Comparison of ENCODE assay signal across 28 cellular contexts in the genomic region with DNA sequence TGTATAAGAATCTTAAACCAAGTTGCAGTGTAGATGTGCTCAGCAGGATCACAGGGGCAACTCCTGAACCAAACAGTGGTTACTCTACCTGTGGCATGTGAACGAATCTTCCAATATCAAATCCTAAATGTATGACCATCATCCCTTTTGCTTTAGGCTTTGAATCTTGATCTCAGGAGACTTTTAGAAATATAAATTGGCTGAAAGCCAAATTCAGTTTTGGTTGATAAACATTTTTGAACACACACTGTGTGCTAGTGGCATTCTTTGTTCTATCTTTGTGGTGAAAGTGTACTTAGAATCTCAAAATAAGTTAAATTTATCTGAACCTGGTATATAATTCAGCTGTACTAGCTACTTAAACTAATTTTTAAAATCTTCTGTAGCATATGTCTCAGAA. TPM values are rescaled to one million over a fixed set of nuclear protein-coding genes. Genes with fewer than 3 reads are reported as not detected.
A peak's percentile ranks its signal among the peaks of the same experiment; 100 is the strongest.
DNase-seq lines count a peak whose midpoint lies in the region; ATAC-seq, FAIRE-seq and TF ChIP-seq lines count a peak whose summit lies in the region.
"Had no signal": no experiment of that assay in that cellular context is flagged by ENCODE, and none has a peak within 500 bp of the region (broad histone marks: within the 10 kb centered on the region; RNA-seq: fewer than 3 reads in every experiment).

No MANE protein-coding gene starts in this region.

- TF ChIP-seq CTCF in K562 (IDR thresholded peaks at IDR 0.05 in 2 of 3, conservative IDR thresholded peaks at IDR 0.05 in 1 of 3; ENCODE audit: insufficient read depth in 2 of 3, low read depth in 1 of 3, low read length in 3 of 3) (no peak), nephron progenitor cell (IDR thresholded peaks at IDR 0.05) (no peak)

- no peak overlapping the region for H3K4me3 ChIP-seq in K562
- H3K4me3 ChIP-seq: BLaER1 had no signal

- TF ChIP-seq RAD21 in K562 (CRISPR knock-in tag; conservative IDR thresholded peaks at IDR 0.05 in 1 of 2, IDR thresholded peaks at IDR 0.05 in 1 of 2): no peak

- in situ Hi-C loops in K562 (cut with MboI): no loop called here

- WGBS in K562 (ENCODE audit: insufficient coverage, low coverage, missing lambda C conversion rate): 0% methylated on average over 1 of the region's 1 CpG

- H3K9me3 Mint-ChIP-seq in nephron progenitor cell: peaks cover 38% of the 10 kb centered on the region
- H3K9me3 Mint-ChIP-seq: CD4-positive, CD25-positive, alpha-beta regulatory T cell had no signal

- H3K4me1 ChIP-seq in K562 (replicated peaks in 1 of 2; ENCODE audit: control insufficient read depth in 2 of 2, insufficient read depth in 2 of 2, low read length in 2 of 2): peaks cover 0 to 5% of the 10 kb centered on the region in 2 experiments; a peak in 1 of 5 replicates
- H3K4me1 ChIP-seq: BE2C, BLaER1 had no signal

- DNase-seq in GM19239 (ENCODE audit: insufficient read length, low spot score): no peak
- DNase-seq in K562 (ENCODE audit: extremely low read depth in 1 of 4, low spot score in 3 of 4): no peak
- no peak for DNase-seq in KG1 (lab: John Stamatoyannopoulos, UW)
- no peak for DNase-seq in nephron progenitor cell
- DNase-seq in iPS-NIHi7 (ENCODE audit: extremely low spot score): no peak
- DNase-seq: 8988T; ACHN; BE2C; C1 segment of cervical spinal cord; CD4-positive, alpha-beta memory T cell; CD4-positive, CD25-positive, alpha-beta regulatory T cell; CD8-positive, alpha-beta memory T cell; COR-L47; DMS 273 treated with DMSO at 0.1 percent for 48 hours; DMS153; DMS53; DMS79; DND-41; EL; GDM1 had no signal

- no peak overlapping the region for H3K9ac ChIP-seq in K562 (ENCODE audit: insufficient read depth in 1 of 2, low read depth in 2 of 2, low read length in 2 of 2)
- H3K9ac ChIP-seq: BLaER1 had no signal

- intact Hi-C loops in K562 (cut with micrococcal nuclease): no loop called here

- no peak overlapping the region for H3K27ac ChIP-seq in K562 (ENCODE audit: extremely low read depth, low read depth, low read length)
- H3K27ac ChIP-seq: BLaER1 had no signal

- no peaks in the 10 kb centered on the region for H3K79me2 ChIP-seq in K562 (ENCODE audit: control insufficient read depth, insufficient read depth, low read length)

- BruUV-seq in K562 (replicated peaks; lab: Mats Ljungman, UMichigan): no TSS peak

- no peak overlapping the region for H3K4me3 Mint-ChIP-seq in nephron progenitor cell
- H3K4me3 Mint-ChIP-seq: CD14-positive monocyte; CD4-positive, alpha-beta memory T cell; CD4-positive, CD25-positive, alpha-beta regulatory T cell; CD8-positive, alpha-beta memory T cell had no signal

- TF ChIP-seq EP300 in K562 (IDR thresholded peaks at IDR 0.05; ENCODE audit: low read length): no peak

- no peak for TF ChIP-seq POLR2A in K562 (conservative IDR thresholded peaks at IDR 0.05)

- H3K27me3 ChIP-seq in K562 (ENCODE audit: control insufficient read depth in 2 of 2, insufficient read depth in 2 of 2, low read length in 2 of 2): peaks cover 2 to 6% of the 10 kb centered on the region in 2 experiments; a peak in 4 of 5 replicates

- H3K4me2 ChIP-seq in K562 (ENCODE audit: insufficient read depth, low read length): no peak overlapping the region
- H3K4me2 ChIP-seq: BLaER1 had no signal

- H2AFZ ChIP-seq in K562 (ENCODE audit: low read depth, low read length): no peak overlapping the region

- H3K27ac Mint-ChIP-seq in nephron progenitor cell: no peak overlapping the region
- H3K27ac Mint-ChIP-seq: CD14-positive monocyte; CD4-positive, alpha-beta memory T cell; CD4-positive, CD25-positive, alpha-beta regulatory T cell; CD8-positive, alpha-beta memory T cell had no signal

- no peak for ATAC-seq in K562

- peaks cover 24% of the 10 kb centered on the region for H3K4me1 Mint-ChIP-seq in nephron progenitor cell
- H3K4me1 Mint-ChIP-seq: CD14-positive monocyte; CD4-positive, CD25-positive, alpha-beta regulatory T cell had no signal

- FAIRE-seq in GM19239 (lab: Jason Lieb, UNC) (peak; percentile 58), K562 (lab: Jason Lieb, UNC) (no peak)
- FAIRE-seq: A204.1, GM12891, GM18507 had no signal

- H3K9me3 ChIP-seq in K562 (replicated peaks; ENCODE audit: control insufficient read depth, insufficient read depth, low read depth, low read length): no peaks in the 10 kb centered on the region
- H3K9me3 ChIP-seq: BE2C had no signal

- H3K36me3 Mint-ChIP-seq in nephron progenitor cell (ENCODE audit: low read depth): no peaks in the 10 kb centered on the region
- H3K36me3 Mint-ChIP-seq: CD14-positive monocyte; CD4-positive, alpha-beta memory T cell; CD4-positive, CD25-positive, alpha-beta regulatory T cell; CD8-positive, alpha-beta memory T cell had no signal

- H4K20me1 ChIP-seq in K562 (replicated peaks; ENCODE audit: control insufficient read depth, insufficient read depth, low read length): no peaks in the 10 kb centered on the region
- H4K20me1 ChIP-seq: BLaER1 had no signal

- CTCF ChIA-PET in K562 (lab: Yijun Ruan, JAX; ENCODE audit: low intra/inter-chr PET ratio): no interaction called here

- H3K9me1 ChIP-seq in K562 (ENCODE audit: control insufficient read depth, insufficient read depth, low read length): no peaks in the 10 kb centered on the region

- POLR2A ChIA-PET in K562 (lab: Yijun Ruan, JAX): interaction anchor here (1.4 kb wide), 1 partner anchor 8 kb away, joined by 3 read pairs; no protein-coding TSS in a partner anchor

- peaks cover 46% of the 10 kb centered on the region for H3K27me3 Mint-ChIP-seq in nephron progenitor cell (ENCODE audit: low read depth, poor library complexity)

- no peaks in the 10 kb centered on the region for H3K36me3 ChIP-seq in K562 (ENCODE audit: control insufficient read depth, insufficient read depth, low read length)
- H3K36me3 ChIP-seq: BE2C, BLaER1 had no signal

TF ChIP-seq in K562, 482 proteins besides CTCF, POLR2A, EP300 and RAD21:
- no peak for TF ChIP-seq ADNP (tag; IDR thresholded peaks at IDR 0.05)
- TF ChIP-seq ZKSCAN3 (CRISPR knock-in tag; IDR thresholded peaks at IDR 0.05): no peak
- no peak for TF ChIP-seq POLR2B (IDR thresholded peaks at IDR 0.05; ENCODE audit: low read depth, partially characterized antibody)
- TF ChIP-seq NFIC (IDR thresholded peaks at IDR 0.05): peak; percentile 60
- TF ChIP-seq NFIX (CRISPR knock-in tag; IDR thresholded peaks at IDR 0.05; ENCODE audit: low read depth): peak; percentile 57
- TF ChIP-seq, protein P1, sequence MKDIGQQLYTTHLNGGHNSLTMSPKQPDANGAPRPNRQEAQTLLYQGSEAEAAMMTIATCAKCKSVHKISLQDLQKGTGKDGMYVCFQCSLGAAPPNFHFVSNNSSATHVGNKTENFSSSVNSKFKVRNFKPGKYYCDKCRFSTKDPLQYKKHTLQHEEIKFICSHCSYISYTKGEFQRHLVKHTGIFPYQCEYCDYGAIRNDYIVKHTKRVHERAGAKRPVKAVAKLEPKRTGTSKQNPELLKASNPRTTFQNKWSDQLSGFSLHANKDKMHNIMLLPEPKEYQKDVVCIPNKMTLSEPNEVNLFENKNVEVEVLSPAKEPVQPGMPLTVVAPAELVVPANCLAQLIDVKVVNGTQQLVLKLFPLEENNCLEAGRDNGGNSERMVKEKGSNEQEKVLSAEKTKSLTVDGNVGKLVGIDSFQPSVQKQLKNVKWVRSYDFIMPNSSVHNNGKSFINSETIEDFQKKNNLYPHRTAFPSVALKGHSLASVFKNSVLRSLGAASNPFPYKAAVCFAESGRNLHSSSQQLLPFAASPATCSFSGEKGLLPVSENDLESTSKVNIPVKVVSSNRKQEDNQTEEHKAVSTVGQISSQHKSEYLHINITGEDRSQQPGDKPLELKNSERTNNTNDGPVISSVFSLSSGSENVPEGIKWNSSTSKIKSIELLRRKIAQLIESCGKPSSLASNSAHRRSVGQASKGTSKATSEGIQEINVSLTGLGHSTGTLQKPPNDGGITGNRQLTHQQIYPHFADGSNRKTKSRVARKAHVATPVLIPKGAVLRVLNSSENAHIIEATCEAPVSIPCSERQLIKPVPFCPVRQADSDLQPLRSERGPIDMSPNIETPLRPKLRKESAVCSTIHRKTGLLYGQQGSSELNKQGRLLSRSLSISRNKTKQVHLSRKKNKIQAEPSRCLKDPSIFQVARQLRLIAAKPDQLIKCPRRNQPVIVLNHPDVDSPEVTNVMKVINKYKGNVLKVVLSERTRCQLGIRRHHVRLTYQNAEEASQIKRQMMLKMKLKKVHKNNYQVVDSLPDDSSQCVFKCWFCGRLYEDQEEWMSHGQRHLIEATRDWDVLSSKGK (CRISPR knock-in tag; IDR thresholded peaks at IDR 0.05): no peak

RNA-seq across cellular contexts. Expression of a gene that starts 4.6 kb away (rescaled TPM):
- total RNA-seq in K562 (2011; cell fraction: chromatin; rRNA removed; ENCODE audit: low replicate concordance): 62.5 and 75.9 TPM in 2 replicates
- 33.7 and 49.0 TPM in 2 replicates for total RNA-seq in K562 (2011; cell fraction: nucleolus; rRNA removed)
- 55.8 and 58.5 TPM in 2 replicates for total RNA-seq in K562 (2011; cell fraction: nucleoplasm; rRNA removed)
- total RNA-seq in K562 (2014; rRNA removed) (44.6 and 45.2 TPM in 2 replicates), K562 (2014; rRNA removed; fragmentation: Illumina TruSeq; extraction: Trizol) (41.8 and 50.0 TPM in 2 replicates), K562 (2015; rRNA removed; fragmentation: Illumina TruSeq; extraction: Trizol) (25.6 and 27.0 TPM in 2 replicates), K562 (2021) (46.9 and 55.0 TPM in 2 replicates)
- polyA plus RNA-seq in K562 (2011; rRNA removed) (63.6 and 73.4 TPM in 2 replicates), K562 (2014; fragmentation: Illumina TruSeq; extraction: Trizol) (52.5 and 55.8 TPM in 2 replicates), K562 (2014; fragmentation: Nextera tagmentation; extraction: Ambion mirVana) (10 to 100 TPM; 12.5 to 13.8 TPM), K562 (2014; rRNA removed) (36.5 and 36.9 TPM in 2 replicates)
- 41.9 and 51.5 TPM in 2 replicates for polyA plus RNA-seq in K562 (2011; cell fraction: cytosol; rRNA removed)
- polyA plus RNA-seq in K562 (2011; cell fraction: nucleus; rRNA removed): 106 and 115 TPM in 2 replicates
- polyA plus RNA-seq in K562 (2012): 33.3 and 34.8 TPM in 2 replicates
- polyA minus RNA-seq in K562 (2011; rRNA and poly(A)+ RNA removed): 80.1 and 92.1 TPM in 2 replicates
- 42.3 and 44.6 TPM in 2 replicates for polyA minus RNA-seq in K562 (2011; cell fraction: cytosol; rRNA and poly(A)+ RNA removed)
- 59.1 and 77.2 TPM in 2 replicates for polyA minus RNA-seq in K562 (2011; cell fraction: nucleus; rRNA and poly(A)+ RNA removed)
- total RNA-seq: A673; CD4-positive, alpha-beta memory T cell; CD8-positive, alpha-beta memory T cell; Daoy; G401 had no signal
- polyA plus RNA-seq: CD4-positive, alpha-beta memory T cell; CD4-positive, CD25-positive, alpha-beta regulatory T cell; CD8-positive, alpha-beta memory T cell had no signal
